In the genomic region with DNA sequence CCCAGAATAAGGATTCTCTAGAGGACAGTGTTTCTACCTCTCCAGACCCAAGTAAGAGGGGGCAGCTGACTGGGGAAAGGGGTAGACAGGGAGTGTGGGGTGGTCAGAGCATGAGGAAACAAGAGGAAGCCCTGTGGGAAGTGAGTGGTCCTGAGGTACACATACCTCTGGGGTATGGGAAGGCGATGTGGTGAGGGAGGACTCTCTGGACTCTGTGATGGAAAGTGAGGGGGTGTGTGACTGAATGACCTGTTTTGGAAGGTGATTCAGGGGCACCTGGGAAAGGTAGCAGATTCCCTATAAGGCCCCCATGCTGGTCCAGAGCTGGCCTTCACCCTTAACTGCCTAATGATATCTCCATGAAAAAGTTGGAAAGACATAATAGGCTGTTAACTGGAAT, we compare ENCODE assay signal across 17 cellular contexts.
A peak's percentile ranks its signal among the peaks of the same experiment; 100 is the strongest.
DNase-seq lines count a peak whose midpoint lies in the region; ATAC-seq and TF ChIP-seq lines count a peak whose summit lies in the region.
"Had no signal": no experiment of that assay in that cellular context is flagged by ENCODE, and none has a peak within 500 bp of the region (broad histone marks: within the 10 kb centered on the region; RNA-seq: fewer than 3 reads in every experiment).

No MANE protein-coding gene starts in this region.

- peak overlapping the region; percentile 53 for H4K8ac ChIP-seq in mesenchymal stem cell (ENCODE audit: low read length)

- no peak overlapping the region for H2BK15ac ChIP-seq in mesenchymal stem cell (ENCODE audit: low read depth, poor library complexity, severe bottlenecking)

- no peak overlapping the region for H2AK5ac ChIP-seq in mesenchymal stem cell (ENCODE audit: low read length, severe bottlenecking)

- no peaks in the 10 kb centered on the region for H3K27me3 Mint-ChIP-seq in endodermal cell (ENCODE audit: insufficient read depth)
- H3K27me3 Mint-ChIP-seq in stimulated activated memory B cell treated with anti-CD40 and anti-IgM and Interleukin-4, amounts not matched to agents 10 μg/mL and 1 μg/mL and 100 μg/mL, for 72 hours = no peaks in the 10 kb centered on the region
- H3K27me3 Mint-ChIP-seq: CD4-positive, alpha-beta T cell had no signal

- H3K23ac ChIP-seq in mesenchymal stem cell (ENCODE audit: low read length in 2 of 2) = no peak overlapping the region

- H3K4ac ChIP-seq in mesenchymal stem cell (ENCODE audit: low read depth in 1 of 2, low read length in 2 of 2) = no peak overlapping the region

- H3K9ac ChIP-seq in HUES64 (ENCODE audit: low read depth, low read length) (0 out of 2 replicates have a peak overlapping the region, but pooled peaks have one; percentile 18), endodermal cell (ENCODE audit: extremely low read depth, low read length, poor library complexity, severe bottlenecking) (no peak overlapping the region), mesenchymal stem cell (ENCODE audit: low read length) (no peak overlapping the region)
- H3K9ac ChIP-seq: GM23248 had no signal

- H3K27me3 ChIP-seq in HUES64 (ENCODE audit: insufficient read depth, low read length) (no peaks in the 10 kb centered on the region), endodermal cell (ENCODE audit: control insufficient read depth, insufficient read depth, low read length, poor library complexity, severe bottlenecking) (no peaks in the 10 kb centered on the region), mesenchymal stem cell (ENCODE audit: control insufficient read depth in 1 of 2, insufficient read depth in 1 of 2, low read length in 2 of 2) (no peaks in the 10 kb centered on the region), HAP-1 (ENCODE audit: low read depth) (0 out of 2 replicates have a peak, but pooled peaks cover 3% of the 10 kb centered on the region)

- in situ Hi-C loops in HAP-1 (cut with MboI; ENCODE audit: low sequenced_read_pairs) = no loop called here

- H3K36me3 ChIP-seq in HUES64 (ENCODE audit: insufficient read depth, low read length) (peaks cover 36% of the 10 kb centered on the region), endodermal cell (ENCODE audit: control insufficient read depth, insufficient read depth, low read length) (peaks cover 35% of the 10 kb centered on the region), mesenchymal stem cell (ENCODE audit: control insufficient read depth in 1 of 2, insufficient read depth in 2 of 2, low read depth in 1 of 2, low read length in 2 of 2) (peaks cover 7 to 57% of the 10 kb centered on the region in 2 experiments), HAP-1 (replicated peaks) (peaks cover 4% of the 10 kb centered on the region; the same call in 1 of the 2 replicates)

- no peak overlapping the region for H2BK120ac ChIP-seq in mesenchymal stem cell (ENCODE audit: low read depth, low read length)

- H2BK5ac ChIP-seq in mesenchymal stem cell (ENCODE audit: low read depth, low read length, poor library complexity, severe bottlenecking) = no peak overlapping the region

- peak overlapping the region; percentile 11 for H3K27ac Mint-ChIP-seq in endodermal cell
- peak overlapping the region; percentile 51 for H3K27ac Mint-ChIP-seq in stimulated activated memory B cell treated with anti-CD40 and anti-IgM and Interleukin-4, amounts not matched to agents 10 μg/mL and 1 μg/mL and 100 μg/mL, for 72 hours
- H3K27ac Mint-ChIP-seq: CD4-positive, alpha-beta T cell; HFFc6 had no signal

- H3K4me2 ChIP-seq in mesenchymal stem cell (ENCODE audit: low read length, poor library complexity, severe bottlenecking) = no peak overlapping the region

- no peak overlapping the region for H2BK12ac ChIP-seq in mesenchymal stem cell (ENCODE audit: low read length in 2 of 2)

- H3K4me1 Mint-ChIP-seq in endodermal cell = no peaks in the 10 kb centered on the region
- H3K4me1 Mint-ChIP-seq in stimulated activated memory B cell treated with anti-CD40 and anti-IgM and Interleukin-4, amounts not matched to agents 10 μg/mL and 1 μg/mL and 100 μg/mL, for 72 hours = peaks cover 17% of the 10 kb centered on the region

- H3K14ac ChIP-seq in mesenchymal stem cell (ENCODE audit: low read length in 2 of 2) = no peak overlapping the region

- peaks cover 37% of the 10 kb centered on the region for H3K36me3 Mint-ChIP-seq in endodermal cell (ENCODE audit: low read depth)
- H3K36me3 Mint-ChIP-seq in stimulated activated memory B cell treated with anti-CD40 and anti-IgM and Interleukin-4, amounts not matched to agents 10 μg/mL and 1 μg/mL and 100 μg/mL, for 72 hours = peaks cover 58% of the 10 kb centered on the region

- TF ChIP-seq CTCF in endodermal cell (conservative IDR thresholded peaks at IDR 0.05) = no peak

- H3K4me3 Mint-ChIP-seq in endodermal cell = no peak overlapping the region
- H3K4me3 Mint-ChIP-seq in stimulated activated memory B cell treated with anti-CD40 and anti-IgM and Interleukin-4, amounts not matched to agents 10 μg/mL and 1 μg/mL and 100 μg/mL, for 72 hours = no peak overlapping the region
- H3K4me3 Mint-ChIP-seq: CD4-positive, alpha-beta T cell; HFFc6 had no signal

- WGBS in HUES64 = 94% methylated on average over 1 of the region's 1 CpG
- WGBS in endodermal cell (ENCODE audit: insufficient coverage in 1 of 2, insufficient read length in 1 of 2), 2 experiments = 100% methylated on average over 1 of the region's 1 CpG; no CpG with 5 or more reads in 1 of the 2 experiments
- WGBS in mesenchymal stem cell = 100% methylated on average over 1 of the region's 1 CpG

- peak overlapping the region; percentile 40 for H4K91ac ChIP-seq in mesenchymal stem cell (ENCODE audit: low read length)

- H3K18ac ChIP-seq in mesenchymal stem cell (ENCODE audit: low read depth in 1 of 2, low read length in 2 of 2) = no peak overlapping the region

- H3K9me3 ChIP-seq in HUES64 (ENCODE audit: insufficient read depth, low read depth, low read length) (no peaks in the 10 kb centered on the region), endodermal cell (ENCODE audit: control insufficient read depth, low read length) (no peaks in the 10 kb centered on the region), mesenchymal stem cell (ENCODE audit: control insufficient read depth, low read length) (no peaks in the 10 kb centered on the region), HAP-1 (no peaks in the 10 kb centered on the region)
- H3K9me3 ChIP-seq: Caco-2 had no signal

- H3K4me1 ChIP-seq in HUES64 (ENCODE audit: insufficient read depth, low read length) (no peaks in the 10 kb centered on the region), endodermal cell (ENCODE audit: control insufficient read depth, insufficient read depth, low read length) (no peaks in the 10 kb centered on the region), mesenchymal stem cell (ENCODE audit: control insufficient read depth, insufficient read depth, low read depth, low read length) (peaks cover 4% of the 10 kb centered on the region), HAP-1 (no peaks in the 10 kb centered on the region)

- no peak overlapping the region for H3K4me3 ChIP-seq in HUES64 (ENCODE audit: low read length)
- no peak overlapping the region for H3K4me3 ChIP-seq in endodermal cell (ENCODE audit: low read length)
- H3K4me3 ChIP-seq in mesenchymal stem cell (ENCODE audit: insufficient read depth in 1 of 2, low read depth in 1 of 2, low read length in 2 of 2) = no peak overlapping the region
- no peak overlapping the region for H3K4me3 ChIP-seq in HAP-1
- H3K4me3 ChIP-seq: GM23248, K562 had no signal

- H3K27ac ChIP-seq in HUES64 (ENCODE audit: low read depth, low read length) (no peak overlapping the region), endodermal cell (ENCODE audit: low read depth, low read length) (no peak overlapping the region), mesenchymal stem cell (ENCODE audit: low read length, poor library complexity, severe bottlenecking) (no peak overlapping the region)
- H3K27ac ChIP-seq: C4-2B, GM23248 had no signal

- H3K79me1 ChIP-seq in mesenchymal stem cell (replicated peaks; ENCODE audit: low read length, poor library complexity, severe bottlenecking) = peaks cover 2% of the 10 kb centered on the region

- H3K9me3 Mint-ChIP-seq in endodermal cell = no peaks in the 10 kb centered on the region
- no peaks in the 10 kb centered on the region for H3K9me3 Mint-ChIP-seq in stimulated activated memory B cell treated with anti-CD40 and anti-IgM and Interleukin-4, amounts not matched to agents 10 μg/mL and 1 μg/mL and 100 μg/mL, for 72 hours
- H3K9me3 Mint-ChIP-seq: CD4-positive, alpha-beta T cell; HFFc6 had no signal

- no peak for ATAC-seq in stimulated activated memory B cell treated with anti-CD40 and anti-IgM and Interleukin-4, amounts not matched to agents 10 μg/mL and 1 μg/mL and 100 μg/mL, for 72 hours
- ATAC-seq: HCT116, K562 had no signal

- no peak overlapping the region for H2AFZ ChIP-seq in mesenchymal stem cell (ENCODE audit: low read depth, low read length)
- H2AFZ ChIP-seq: GM23248 had no signal

- no peak for DNase-seq in endodermal cell
- DNase-seq in mesenchymal stem cell = no peak
- DNase-seq in ecto neural progenitor cell (ENCODE audit: low spot score) = no peak
- no peak for DNase-seq in NCI-H1048 (lab: John Stamatoyannopoulos, UW)
- DNase-seq in HAP-1 (ENCODE audit: low spot score in 2 of 2) = no peak
- DNase-seq in KG1 (lab: John Stamatoyannopoulos, UW) = no peak
- DNase-seq: ACHN; Caco-2; CD4-positive, alpha-beta T cell; GM23248; HFFc6; IMR-90 had no signal
